Comparison of ENCODE assay signal across 8 cellular contexts in the genomic region with DNA sequence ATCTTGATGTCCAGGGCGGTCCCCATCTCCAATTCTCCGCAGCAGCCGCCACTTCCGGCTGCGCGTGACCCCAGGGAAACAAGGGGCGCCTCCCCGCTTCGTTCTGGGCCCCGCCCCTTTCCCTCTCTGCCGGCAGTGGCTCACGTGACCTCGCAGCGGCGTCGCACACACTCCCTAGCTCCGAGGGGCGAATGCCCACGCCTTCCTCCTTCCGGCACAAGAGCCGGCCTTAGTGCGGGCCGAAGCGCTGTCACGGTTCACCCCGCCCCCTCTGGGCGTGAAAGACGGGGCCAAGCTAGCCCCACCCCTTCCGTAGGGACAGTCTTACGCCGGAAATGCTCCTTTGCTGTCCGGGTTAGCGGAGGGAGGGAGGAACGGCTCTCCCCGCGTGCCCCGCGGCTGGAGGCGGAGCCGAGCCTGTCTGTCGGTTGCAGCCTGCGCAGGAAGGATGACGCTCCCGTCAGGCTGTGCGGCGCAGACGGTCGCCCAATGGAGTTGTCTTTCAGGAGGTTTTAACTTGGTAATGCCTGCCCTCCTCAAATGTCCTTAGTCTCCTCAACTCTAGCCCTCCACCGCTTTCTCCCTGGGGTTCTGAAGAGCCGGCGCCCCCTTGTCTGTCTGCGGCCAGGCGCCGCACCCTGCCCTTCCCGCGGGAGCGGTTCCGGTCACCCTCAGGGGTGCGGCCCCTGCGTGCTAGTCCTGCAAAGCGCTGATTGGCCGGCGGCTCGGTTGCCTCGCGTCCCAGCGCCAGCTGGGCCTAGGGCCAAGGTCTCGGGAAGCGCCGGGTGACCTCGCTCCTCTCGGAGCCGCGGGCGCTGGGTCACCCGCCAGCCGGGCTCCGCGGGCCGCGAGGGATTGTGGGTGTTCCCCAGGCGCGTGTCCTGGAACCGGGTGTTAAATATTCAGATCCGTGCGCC. TPM values are rescaled to one million over a fixed set of nuclear protein-coding genes. Genes with fewer than 3 reads are reported as not detected.
A peak's percentile ranks its signal among the peaks of the same experiment; 100 is the strongest.
DNase-seq lines count a peak whose midpoint lies in the region; ATAC-seq, FAIRE-seq and TF ChIP-seq lines count a peak whose summit lies in the region.

A gene (minus strand): TSS at position 66 of the 917 bp plus-strand sequence. CDS start 40 bp downstream, at position 26.

- H3K27me3 ChIP-seq in HUES64 (ENCODE audit: insufficient read depth, low read length) (no peaks in the 10 kb centered on the region), OCI-LY1 (ENCODE audit: insufficient read depth, low read length) (no peaks in the 10 kb centered on the region)

- H3K9ac ChIP-seq in HUES64 (ENCODE audit: low read depth, low read length): peak within 1 kb of the TSS; percentile 93
- peak within 1 kb of the TSS; percentile 90 for H3K9ac ChIP-seq in OCI-LY1 (ENCODE audit: low read length)

- peak; percentile 100 for DNase-seq in Caki2 (ENCODE audit: low read depth)
- DNase-seq in activated CD8-positive, alpha-beta memory T cell treated with anti-CD3 and anti-CD28 coated beads, Interleukin-2, amount 50 U/mL, for 4 hours: peak; percentile 98
- peak; percentile 97 to 98 for DNase-seq in stimulated activated CD8-positive, alpha-beta memory T cell treated with anti-CD3 and anti-CD28 coated beads, Interleukin-15, amount 100 ng/mL, for 4 hours (ENCODE audit: low read depth in 2 of 2)

- peak; percentile 87 for ATAC-seq in GM21447 (IDR thresholded peaks at IDR 0.05; ENCODE audit: unreplicated experiment)

- H2AFZ ChIP-seq in OCI-LY1 (ENCODE audit: low read length): no peak within 1 kb of the TSS

- peak within 1 kb of the TSS; percentile 77 for H3K4me2 ChIP-seq in OCI-LY1 (ENCODE audit: low read length)

- TF ChIP-seq CTCF in OCI-LY1 (IDR thresholded peaks at IDR 0.05; ENCODE audit: low read length): no peak

- no peaks in the 10 kb centered on the region for H3F3A ChIP-seq in OCI-LY1 (ENCODE audit: insufficient read depth, low read length)

- in situ Hi-C loops in Caki2 (cut with HindIII; ENCODE audit: low pct_unique_long_range_greater_than_20kb, low sequenced_read_pairs): no loop called here

- peaks cover 5% of the 10 kb centered on the region for H3K4me1 ChIP-seq in HUES64 (ENCODE audit: insufficient read depth, low read length)
- H3K4me1 ChIP-seq in OCI-LY1 (ENCODE audit: insufficient read depth, low read length, severe bottlenecking): peaks cover 32% of the 10 kb centered on the region
- peaks cover 4% of the 10 kb centered on the region for H3K4me1 ChIP-seq in mesodermal cell (ENCODE audit: control insufficient read depth, insufficient read depth, low read length, poor library complexity, severe bottlenecking)

- no peaks in the 10 kb centered on the region for H3K9me2 ChIP-seq in OCI-LY1 (ENCODE audit: low read depth, low read length)

- H3K36me3 ChIP-seq in HUES64 (ENCODE audit: insufficient read depth, low read length): no peaks in the 10 kb centered on the region
- peaks cover 8% of the 10 kb centered on the region; the same call in 1 of the 2 replicates for H3K36me3 ChIP-seq in OCI-LY1 (ENCODE audit: insufficient read depth, low read length)
- H3K36me3 ChIP-seq in mesodermal cell (ENCODE audit: control insufficient read depth, insufficient read depth, low read length): peaks cover 5% of the 10 kb centered on the region

- H3K79me2 ChIP-seq in OCI-LY1 (ENCODE audit: insufficient read depth, low read length): peaks cover 39% of the 10 kb centered on the region

- under 1% methylated on average over 86 of the region's 86 CpGs for WGBS in HUES64
- WGBS in mesodermal cell (ENCODE audit: insufficient coverage in 2 of 2), 2 experiments: 0 to 1% methylated on average over 68 to 75 of the region's 86 CpGs

- H3K27ac ChIP-seq in HUES64 (ENCODE audit: low read depth, low read length) (peak within 1 kb of the TSS; percentile 100), OCI-LY1 (ENCODE audit: low read depth, low read length, poor library complexity, severe bottlenecking) (peak within 1 kb of the TSS; percentile 79), mesodermal cell (ENCODE audit: low read depth, low read length, severe bottlenecking) (peak within 1 kb of the TSS; percentile 99)

- peak within 1 kb of the TSS; percentile 83 for H3K4me3 ChIP-seq in HUES64 (ENCODE audit: low read length)
- peak within 1 kb of the TSS; percentile 75 for H3K4me3 ChIP-seq in OCI-LY1 (ENCODE audit: low read depth, low read length, poor library complexity, severe bottlenecking)
- H3K4me3 ChIP-seq in mesodermal cell (ENCODE audit: extremely low read depth, insufficient read depth, low read length, poor library complexity, severe bottlenecking): peak within 1 kb of the TSS; percentile 81

- H4K20me1 ChIP-seq in OCI-LY1 (ENCODE audit: insufficient read depth, low read length): no peaks in the 10 kb centered on the region

- H3K9me3 ChIP-seq in HUES64 (ENCODE audit: insufficient read depth, low read depth, low read length) (no peaks in the 10 kb centered on the region), OCI-LY1 (ENCODE audit: low read length) (no peaks in the 10 kb centered on the region), mesodermal cell (ENCODE audit: control insufficient read depth, low read length) (no peaks in the 10 kb centered on the region)

- peak; percentile 98 for FAIRE-seq in endometrium (lab: Jason Lieb, UNC)

RNA-seq across cellular contexts. Expression of the gene that starts here (rescaled TPM):
- total RNA-seq in Caki2 (2014; rRNA removed; shearing (Covaris generic); ENCODE audit: low replicate concordance): 71.3 and 124 TPM in 2 replicates
- 38.5 TPM for polyA plus RNA-seq in HUES64 (2013, experiment 1 of 2)
- 37.0 TPM for polyA plus RNA-seq in HUES64 (2013, experiment 2 of 2)
- polyA plus RNA-seq in mesodermal cell (2013, experiment 1 of 2): 41.7 TPM
- 40.2 TPM for polyA plus RNA-seq in mesodermal cell (2013, experiment 2 of 2)

Comparison
In these comparisons a context has a peak if more than half of its experiments do, and no peak if none do; other contexts are left out.
1. Peak in every context shown above with its lines: DNase-seq, ATAC-seq, H3K4me3 ChIP-seq and H3K27ac ChIP-seq.